1 cellular context compared by ENCODE assay signal in the genomic region with DNA sequence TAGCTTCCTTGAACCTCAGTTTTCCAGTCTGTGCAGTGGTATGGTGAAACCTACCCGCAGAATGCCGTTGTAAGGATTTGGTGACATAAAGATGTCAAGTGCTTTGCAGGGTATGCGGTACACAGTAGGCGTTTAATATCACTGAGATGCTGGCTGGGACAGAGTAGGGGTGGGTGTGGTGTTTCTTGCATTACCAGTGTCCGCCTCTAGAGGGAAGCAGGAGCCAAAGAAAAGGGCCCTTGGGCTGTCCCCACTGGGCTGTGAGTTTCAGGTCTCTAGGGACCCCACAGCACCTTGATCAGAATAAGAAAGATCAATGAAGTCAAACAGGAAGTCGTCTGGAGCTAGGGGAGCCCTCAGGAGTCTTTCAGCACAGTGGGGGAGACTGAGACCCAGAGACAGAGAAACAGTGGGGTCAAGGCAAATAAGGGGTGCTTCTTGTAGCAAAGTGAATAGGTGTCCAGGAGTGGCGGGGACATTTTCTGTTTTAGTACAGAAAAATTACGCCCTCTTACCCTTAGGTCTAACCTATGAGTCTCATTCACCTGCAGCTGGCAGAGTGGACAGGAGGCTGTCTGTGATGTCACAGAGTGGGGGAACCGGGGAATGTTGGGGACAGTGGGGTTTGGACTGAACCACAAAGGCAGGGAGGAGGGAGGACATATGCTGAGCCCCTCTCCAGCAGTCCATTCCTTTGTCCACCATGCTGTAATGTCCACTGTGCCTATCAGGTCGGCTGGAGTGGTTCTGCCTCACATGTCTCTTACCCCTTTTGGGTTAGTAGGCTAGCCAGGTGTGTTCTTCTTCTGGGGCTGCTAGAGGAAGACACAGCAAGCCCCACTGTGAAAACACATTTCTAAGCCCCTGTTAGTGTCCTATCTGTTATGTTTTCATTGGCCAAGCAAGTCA.
TF ChIP-seq lines count a peak whose summit lies in the region.

No MANE protein-coding gene starts in this region.

TF ChIP-seq in SK-N-SH treated with all-trans-retinoic acid at 6 μM for 48 hours, 23 proteins besides CTCF, POLR2A, EP300 and RAD21 (continued from another document):
- TF ChIP-seq, protein P1, sequence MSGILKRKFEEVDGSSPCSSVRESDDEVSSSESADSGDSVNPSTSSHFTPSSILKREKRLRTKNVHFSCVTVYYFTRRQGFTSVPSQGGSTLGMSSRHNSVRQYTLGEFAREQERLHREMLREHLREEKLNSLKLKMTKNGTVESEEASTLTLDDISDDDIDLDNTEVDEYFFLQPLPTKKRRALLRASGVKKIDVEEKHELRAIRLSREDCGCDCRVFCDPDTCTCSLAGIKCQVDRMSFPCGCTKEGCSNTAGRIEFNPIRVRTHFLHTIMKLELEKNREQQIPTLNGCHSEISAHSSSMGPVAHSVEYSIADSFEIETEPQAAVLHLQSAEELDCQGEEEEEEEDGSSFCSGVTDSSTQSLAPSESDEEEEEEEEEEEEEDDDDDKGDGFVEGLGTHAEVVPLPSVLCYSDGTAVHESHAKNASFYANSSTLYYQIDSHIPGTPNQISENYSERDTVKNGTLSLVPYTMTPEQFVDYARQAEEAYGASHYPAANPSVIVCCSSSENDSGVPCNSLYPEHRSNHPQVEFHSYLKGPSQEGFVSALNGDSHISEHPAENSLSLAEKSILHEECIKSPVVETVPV (CRISPR knock-in tag; IDR thresholded peaks at IDR 0.05), result no peak
- TF ChIP-seq ZNF565 (CRISPR knock-in tag; conservative IDR thresholded peaks at IDR 0.05; ENCODE audit: low read depth) (no peak), ARNTL (CRISPR knock-in tag; IDR thresholded peaks at IDR 0.05; ENCODE audit: borderline replicate concordance, low read depth) (no peak), PPARA (CRISPR knock-in tag; IDR thresholded peaks at IDR 0.05; ENCODE audit: borderline replicate concordance) (no peak), CSDC2 (CRISPR knock-in tag; IDR thresholded peaks at IDR 0.05) (no peak), ESRRG (CRISPR knock-in tag; IDR thresholded peaks at IDR 0.05) (no peak), ZNF70 (CRISPR knock-in tag; IDR thresholded peaks at IDR 0.05) (no peak), OSR1 (CRISPR knock-in tag; IDR thresholded peaks at IDR 0.05) (no peak), BACH2 (CRISPR knock-in tag; IDR thresholded peaks at IDR 0.05; ENCODE audit: borderline replicate concordance) (no peak), ZFP30 (CRISPR knock-in tag; IDR thresholded peaks at IDR 0.05) (no peak), SNAI2 (CRISPR knock-in tag; IDR thresholded peaks at IDR 0.05) (no peak)
- TF ChIP-seq, protein P2, sequence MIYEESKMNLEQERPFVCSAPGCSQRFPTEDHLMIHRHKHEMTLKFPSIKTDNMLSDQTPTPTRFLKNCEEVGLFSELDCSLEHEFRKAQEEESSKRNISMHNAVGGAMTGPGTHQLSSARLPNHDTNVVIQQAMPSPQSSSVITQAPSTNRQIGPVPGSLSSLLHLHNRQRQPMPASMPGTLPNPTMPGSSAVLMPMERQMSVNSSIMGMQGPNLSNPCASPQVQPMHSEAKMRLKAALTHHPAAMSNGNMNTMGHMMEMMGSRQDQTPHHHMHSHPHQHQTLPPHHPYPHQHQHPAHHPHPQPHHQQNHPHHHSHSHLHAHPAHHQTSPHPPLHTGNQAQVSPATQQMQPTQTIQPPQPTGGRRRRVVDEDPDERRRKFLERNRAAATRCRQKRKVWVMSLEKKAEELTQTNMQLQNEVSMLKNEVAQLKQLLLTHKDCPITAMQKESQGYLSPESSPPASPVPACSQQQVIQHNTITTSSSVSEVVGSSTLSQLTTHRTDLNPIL (CRISPR knock-in tag; IDR thresholded peaks at IDR 0.05; ENCODE audit: low read depth), result no peak
TF ChIP-seq in SK-N-SH treated with all-trans-retinoic acid at 6 μM for 48 hours: peak in this region for 0.
